ENCODE assay signal across 8 cellular contexts in the genomic region with DNA sequence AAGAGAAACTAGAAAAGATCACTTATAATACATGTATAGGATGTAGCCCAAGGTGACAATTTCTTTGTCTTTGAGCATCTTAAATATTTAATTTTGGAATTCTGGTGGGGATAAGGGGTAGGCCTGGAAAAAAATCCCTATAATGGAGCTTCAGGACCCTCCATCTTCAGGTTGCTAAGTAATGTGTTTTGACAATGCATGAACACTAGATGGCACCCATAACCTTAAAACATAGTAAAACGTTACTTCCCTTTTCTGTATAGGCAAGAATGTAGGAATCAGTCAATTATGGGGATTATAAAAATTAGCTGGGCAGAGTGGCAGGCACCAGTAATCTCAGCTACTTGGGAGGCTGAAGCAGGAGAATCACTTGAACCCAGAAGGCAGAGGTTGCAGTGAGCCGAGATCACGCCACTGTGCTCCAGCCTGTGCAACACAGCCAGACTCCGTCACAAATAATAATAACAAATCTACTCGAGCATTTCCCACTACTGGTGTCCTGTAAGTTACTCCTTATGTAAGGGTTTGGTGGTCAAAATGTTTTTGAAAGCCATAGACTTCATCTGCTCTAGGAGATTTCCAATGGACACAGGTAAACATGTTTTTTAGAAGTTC.
DNase-seq lines count a peak whose midpoint lies in the region; ATAC-seq, FAIRE-seq and TF ChIP-seq lines count a peak whose summit lies in the region.

No MANE protein-coding gene starts in this region.

- H3K9me3 Mint-ChIP-seq in activated B cell treated with CpG ODN at 0.5 μM for 24 hours, result no peaks in the 10 kb centered on the region

- DNase-seq in cardiac muscle cell (ENCODE audit: low read depth in 1 of 2, low spot score in 1 of 2) (peak; percentile 34 to 57), Right ventricle myocardium inferior (ENCODE audit: missing footprints) (no peak), NCI-H1105 treated with DMSO at 0.1 percent for 48 hours (lab: John Stamatoyannopoulos, UW) (peak; percentile 53), activated B cell treated with CpG ODN at 0.5 μM for 24 hours (no peak), transverse colon (no peak)
- no peak for DNase-seq in activated CD8-positive, alpha-beta memory T cell treated with anti-CD3 and anti-CD28 coated beads, Interleukin-2, amount 50 U/mL, for 4 hours

- no peak overlapping the region for H3K27ac Mint-ChIP-seq in activated B cell treated with CpG ODN at 0.5 μM for 24 hours

- POLR2A ChIA-PET in activated B cell treated with CpG ODN at 0.5 μM for 24 hours (lab: Charles Lee), result no interaction called here

- no peaks in the 10 kb centered on the region for H3K36me3 Mint-ChIP-seq in activated B cell treated with CpG ODN at 0.5 μM for 24 hours (ENCODE audit: low read depth)

- CTCF ChIA-PET in activated B cell treated with CpG ODN at 0.5 μM for 24 hours (lab: Charles Lee), result interaction anchor here (1.0 to 3.0 kb wide), 9 partner anchors 8 to 1111 kb away, joined by 3 to 13 read pairs (median 5); no protein-coding TSS in a partner anchor

- intact Hi-C loops in Right ventricle myocardium inferior (cut with DNase I), result no loop called here
- intact Hi-C loops in activated B cell treated with CpG ODN at 0.5 μM for 24 hours (cut with micrococcal nuclease), result loop anchor here (2.0 to 5.0 kb wide), 2 partner anchors 554 to 737 kb away; no protein-coding TSS in a partner anchor
- intact Hi-C loops in transverse colon (cut with DNase I; ENCODE audit: low total_unique reads), result loop anchor here (5.0 kb wide), 1 partner anchor 739 kb away; no protein-coding TSS in a partner anchor

- H3K27ac ChIP-seq in cardiac muscle cell, result no peak overlapping the region
- H3K27ac ChIP-seq in transverse colon, result no peak overlapping the region

- H3K27me3 ChIP-seq in cardiac muscle cell (no peaks in the 10 kb centered on the region), transverse colon (no peaks in the 10 kb centered on the region)

- ATAC-seq in Right ventricle myocardium inferior (no peak), HG02623 (IDR thresholded peaks at IDR 0.05; ENCODE audit: unreplicated experiment) (peak; percentile 77), activated B cell treated with CpG ODN at 0.5 μM for 24 hours (ENCODE audit: low read depth) (peak; percentile 45)

- H3K9me3 ChIP-seq in cardiac muscle cell (ENCODE audit: low read depth) (no peaks in the 10 kb centered on the region), transverse colon (no peaks in the 10 kb centered on the region)

- no peak for TF ChIP-seq POLR2A in transverse colon (IDR thresholded peaks at IDR 0.05)

- H3K4me3 ChIP-seq in cardiac muscle cell (no peak overlapping the region), transverse colon (peak overlapping the region in 2 of 4 donors; percentile 11 to 15)

- H3K4me3 Mint-ChIP-seq in activated B cell treated with CpG ODN at 0.5 μM for 24 hours, result no peak overlapping the region

- TF ChIP-seq CTCF in cardiac muscle cell (IDR thresholded peaks at IDR 0.05; ENCODE audit: low read depth, low read length) (peak; percentile 62), activated B cell treated with CpG ODN at 0.5 μM for 24 hours (IDR thresholded peaks at IDR 0.05) (no peak), transverse colon (IDR thresholded peaks at IDR 0.05) (peak in 3 of 5 experiments; percentile 32 to 45 (median 38))

- peaks cover 5% of the 10 kb centered on the region for H3K27me3 Mint-ChIP-seq in activated B cell treated with CpG ODN at 0.5 μM for 24 hours

- peak; percentile 95 for FAIRE-seq in islet of Langerhans (lab: Jason Lieb, UNC)

- no peaks in the 10 kb centered on the region for H3K36me3 ChIP-seq in cardiac muscle cell
- H3K36me3 ChIP-seq in transverse colon, result no peaks in the 10 kb centered on the region

- in situ Hi-C loops in transverse colon (cut with MboI; ENCODE audit: low pct_ligation_motif_present in 1 of 4, low pct_unique_long_range_greater_than_20kb in 1 of 4, low sequenced_read_pairs in 3 of 4), result loop anchor here in 3 of 4 donors (25.0 kb wide), 2 partner anchors 709 to 734 kb away; no protein-coding TSS in a partner anchor

- WGBS in transverse colon (ENCODE audit: low coverage in 1 of 2), 2 donors, result 52 to 53% methylated on average over 5 of the region's 5 CpGs

- TF ChIP-seq EP300 in transverse colon (IDR thresholded peaks at IDR 0.05; ENCODE audit: low read depth), result no peak

- H3K4me1 ChIP-seq in cardiac muscle cell (ENCODE audit: low read depth) (no peaks in the 10 kb centered on the region), transverse colon (no peaks in the 10 kb centered on the region)

- peaks cover 2% of the 10 kb centered on the region for H3K4me1 Mint-ChIP-seq in activated B cell treated with CpG ODN at 0.5 μM for 24 hours

Comparison
In these comparisons a context has a peak if more than half of its experiments do, and no peak if none do; other contexts are left out.
1. DNase-seq: peak in cardiac muscle cell (2 of 2) and NCI-H1105 treated with DMSO at 0.1 percent for 48 hours (single experiment); none in Right ventricle myocardium inferior (single experiment), activated B cell treated with CpG ODN at 0.5 μM for 24 hours (single experiment), transverse colon (single experiment) and activated CD8-positive, alpha-beta memory T cell treated with anti-CD3 and anti-CD28 coated beads, Interleukin-2, amount 50 U/mL, for 4 hours (single experiment).